Comparison of ENCODE assay signal across 8 cellular contexts in the genomic region with DNA sequence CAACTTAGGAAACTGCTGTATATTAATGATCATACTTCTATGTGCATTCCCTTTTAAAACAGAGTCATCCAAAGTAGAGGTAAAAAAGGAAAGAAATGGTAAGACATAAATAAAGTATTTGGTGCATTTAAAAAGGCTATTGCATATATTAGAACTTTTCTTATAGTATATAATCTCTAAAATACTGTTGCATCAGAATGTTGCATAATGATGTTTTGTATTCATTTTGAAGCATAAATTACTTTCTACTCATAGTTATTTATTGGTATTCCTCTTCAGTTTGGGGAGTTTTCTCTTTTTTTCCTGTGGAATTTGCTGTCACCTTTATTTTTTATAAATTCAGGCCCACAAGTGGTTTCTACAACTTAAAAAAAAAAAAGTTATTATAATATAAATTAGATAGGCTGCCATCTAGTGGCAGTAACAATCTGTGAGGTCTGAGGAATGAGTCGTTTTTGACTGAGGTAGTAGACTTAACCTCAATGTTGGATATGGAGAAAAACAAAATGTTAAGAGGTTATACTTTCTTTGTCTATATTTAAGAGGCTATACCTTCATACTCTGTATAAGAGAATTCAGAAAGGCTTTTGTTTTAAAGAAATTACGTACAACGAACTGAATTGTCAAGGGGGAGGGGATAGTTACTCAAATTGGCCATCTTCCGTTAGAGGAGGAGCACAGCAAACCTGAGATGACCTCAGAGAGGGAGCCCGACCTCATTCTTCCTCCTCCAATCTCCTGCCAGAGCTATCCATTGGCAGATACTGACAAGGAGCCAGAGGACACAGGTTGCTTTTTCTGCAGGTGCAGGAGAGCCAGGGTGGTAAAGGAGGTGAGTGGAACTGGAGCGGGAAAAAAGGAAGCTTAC. TPM values are rescaled to one million over a fixed set of nuclear protein-coding genes. Genes with fewer than 3 reads are reported as not detected.
DNase-seq lines count a peak whose midpoint lies in the region; ATAC-seq, FAIRE-seq and TF ChIP-seq lines count a peak whose summit lies in the region.

No MANE protein-coding gene starts in this region.

- H3K27me3 ChIP-seq in CD4-positive, alpha-beta memory T cell (ENCODE audit: insufficient read depth, low read length), result no peaks in the 10 kb centered on the region

- no peak overlapping the region for H3K27ac ChIP-seq in CD4-positive, alpha-beta memory T cell (ENCODE audit: low read depth, low read length)

- no peaks in the 10 kb centered on the region for H3K36me3 ChIP-seq in CD4-positive, alpha-beta memory T cell (ENCODE audit: insufficient read depth, low read length)

- POLR2A ChIA-PET in CD4-positive, alpha-beta memory T cell (lab: Charles Lee; ENCODE audit: partially characterized antibody), result interaction anchor here (1.3 to 1.7 kb wide), 2 partner anchors 37 to 40 kb away, joined by 5 to 9 read pairs; partner anchors contain the start of gene ASNSD1

- peak; percentile 58 for ATAC-seq in GM18508 (IDR thresholded peaks at IDR 0.05; ENCODE audit: insufficient read depth, unreplicated experiment)
- ATAC-seq in HG02763 (IDR thresholded peaks at IDR 0.05; ENCODE audit: unreplicated experiment), result no peak

- CTCF ChIA-PET in CD4-positive, alpha-beta memory T cell (lab: Charles Lee; ENCODE audit: partially characterized antibody), result interaction anchor here (0.9 to 5.4 kb wide), 14 partner anchors 9 to 253 kb away, joined by 3 to 116 read pairs (median 4); partner anchors contain the start of genes ANKAR, ASNSD1 and OSGEPL1

- no peak overlapping the region for H3K4me3 ChIP-seq in CD4-positive, alpha-beta memory T cell (ENCODE audit: low read length in 2 of 2)

- DNase-seq in CD4-positive, alpha-beta memory T cell, result peak; percentile 40 to 50 (median 48)
- no peak for DNase-seq in endothelial cell (ENCODE audit: low spot score)
- DNase-seq in midbrain (lab: John Stamatoyannopoulos, UW), result peak; percentile 64
- DNase-seq in HuH-7.5 (ENCODE audit: low spot score), result no peak

- no peaks in the 10 kb centered on the region for H3K4me1 ChIP-seq in CD4-positive, alpha-beta memory T cell (ENCODE audit: insufficient read depth, low read length)

- no peaks in the 10 kb centered on the region for H3K4me1 Mint-ChIP-seq in CD4-positive, alpha-beta memory T cell
- H3K4me1 Mint-ChIP-seq in endothelial cell (ENCODE audit: unreplicated experiment), result no peaks in the 10 kb centered on the region

- H3K27me3 Mint-ChIP-seq in CD4-positive, alpha-beta memory T cell, result no peaks in the 10 kb centered on the region
- H3K27me3 Mint-ChIP-seq in endothelial cell (ENCODE audit: unreplicated experiment), result no peaks in the 10 kb centered on the region

- no peak overlapping the region for H3K4me3 Mint-ChIP-seq in CD4-positive, alpha-beta memory T cell
- peak overlapping the region; percentile 34 for H3K4me3 Mint-ChIP-seq in endothelial cell (ENCODE audit: unreplicated experiment)

- no peaks in the 10 kb centered on the region for H3K9me3 ChIP-seq in CD4-positive, alpha-beta memory T cell (ENCODE audit: control insufficient read depth in 1 of 2, low read length in 2 of 2)

- intact Hi-C loops in CD4-positive, alpha-beta memory T cell (cut with micrococcal nuclease), result loop anchor here (1.0 to 5.0 kb wide), 4 partner anchors 15 to 64 kb away; partner anchors contain the start of genes ANKAR, ASNSD1 and OSGEPL1

- H3K36me3 Mint-ChIP-seq in CD4-positive, alpha-beta memory T cell, result peaks cover 0 to 2% of the 10 kb centered on the region in 2 donors
- H3K36me3 Mint-ChIP-seq in endothelial cell (ENCODE audit: low read depth, unreplicated experiment), result no peaks in the 10 kb centered on the region

- peak; percentile 93 for FAIRE-seq in TTC549 (lab: Jason Lieb, UNC)

- H3K9me3 Mint-ChIP-seq in CD4-positive, alpha-beta memory T cell, result no peaks in the 10 kb centered on the region
- no peaks in the 10 kb centered on the region for H3K9me3 Mint-ChIP-seq in endothelial cell (ENCODE audit: unreplicated experiment)

- TF ChIP-seq CTCF in LNCAP (IDR thresholded peaks at IDR 0.05) (peak; percentile 57), endothelial cell (IDR thresholded peaks at IDR 0.05; ENCODE audit: unreplicated experiment) (peak; percentile 73)

- H3K27ac Mint-ChIP-seq in CD4-positive, alpha-beta memory T cell, result peak overlapping the region in 2 of 7 donors; percentile 3 to 36
- H3K27ac Mint-ChIP-seq in endothelial cell (ENCODE audit: unreplicated experiment), result no peak overlapping the region

RNA-seq across cellular contexts. Expression of gene ANKAR, which starts 23.8 kb away (rescaled TPM):
- total RNA-seq in CD4-positive, alpha-beta memory T cell, result 10 to 100 TPM; 18.4 to 20.2 TPM
- 1 to 10 TPM; 2.8 to 7.0 TPM for polyA plus RNA-seq in CD4-positive, alpha-beta memory T cell
- total RNA-seq in endothelial cell (ENCODE audit: unreplicated experiment), result 8.5 TPM

RNA-seq across cellular contexts. Expression of gene ASNSD1, which starts 37.0 kb away (rescaled TPM):
- total RNA-seq in CD4-positive, alpha-beta memory T cell, result 10 to 100 TPM; 46.9 to 47.0 TPM
- polyA plus RNA-seq in CD4-positive, alpha-beta memory T cell, result 10 to 100 TPM; 62.2 to 68.7 TPM
- 35.7 TPM for total RNA-seq in endothelial cell (ENCODE audit: unreplicated experiment)

Comparison
In these comparisons a context has a peak if more than half of its experiments do, and no peak if none do; other contexts are left out.
1. DNase-seq: peak in CD4-positive, alpha-beta memory T cell (5 of 5) and midbrain (single experiment); none in endothelial cell (single experiment) and HuH-7.5 (single experiment).